ENCODE assay signal across 8 cellular contexts in the genomic region with DNA sequence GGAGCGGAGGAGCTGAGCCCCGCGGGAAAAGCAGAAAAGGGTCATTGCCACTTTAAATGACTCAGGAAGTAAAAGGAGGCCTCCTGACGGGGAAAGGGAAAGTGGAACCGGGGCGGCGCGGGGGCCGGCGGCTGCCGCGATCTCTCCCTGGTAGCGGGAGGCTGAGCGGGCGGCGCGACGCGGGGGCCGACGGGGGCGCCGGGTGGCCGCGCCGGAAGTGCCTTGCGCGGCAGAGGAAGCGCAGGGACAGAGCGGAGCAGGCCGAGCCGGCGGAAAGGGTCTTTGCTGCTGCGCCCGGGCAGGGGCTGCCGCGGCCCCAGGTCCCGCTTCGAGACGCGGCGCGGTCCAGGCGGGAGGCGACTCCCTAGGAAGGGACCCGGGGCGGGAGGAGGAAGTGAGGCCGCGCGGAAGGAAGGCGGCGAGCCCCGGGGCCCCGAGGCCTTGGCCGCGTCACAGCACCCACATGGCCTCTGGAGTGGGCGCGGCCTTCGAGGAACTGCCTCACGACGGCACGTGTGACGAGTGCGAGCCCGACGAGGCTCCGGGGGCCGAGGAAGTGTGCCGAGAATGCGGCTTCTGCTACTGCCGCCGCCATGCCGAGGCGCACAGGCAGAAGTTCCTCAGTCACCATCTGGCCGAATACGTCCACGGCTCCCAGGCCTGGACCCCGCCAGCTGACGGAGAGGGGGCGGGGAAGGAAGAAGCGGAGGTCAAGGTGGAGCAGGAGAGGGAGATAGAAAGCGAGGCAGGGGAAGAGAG. TPM values are rescaled to one million over a fixed set of nuclear protein-coding genes. Genes with fewer than 3 reads are reported as not detected.
DNase-seq lines count a peak whose midpoint lies in the region; ATAC-seq and TF ChIP-seq lines count a peak whose summit lies in the region.

A gene with protein sequence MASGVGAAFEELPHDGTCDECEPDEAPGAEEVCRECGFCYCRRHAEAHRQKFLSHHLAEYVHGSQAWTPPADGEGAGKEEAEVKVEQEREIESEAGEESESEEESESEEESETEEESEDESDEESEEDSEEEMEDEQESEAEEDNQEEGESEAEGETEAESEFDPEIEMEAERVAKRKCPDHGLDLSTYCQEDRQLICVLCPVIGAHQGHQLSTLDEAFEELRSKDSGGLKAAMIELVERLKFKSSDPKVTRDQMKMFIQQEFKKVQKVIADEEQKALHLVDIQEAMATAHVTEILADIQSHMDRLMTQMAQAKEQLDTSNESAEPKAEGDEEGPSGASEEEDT (plus strand): TSS at position 127 of the 759 bp plus-strand sequence. CDS start 337 bp downstream, at position 464.

- peak; percentile 86 for ATAC-seq in GM19467 (IDR thresholded peaks at IDR 0.05; ENCODE audit: unreplicated experiment)

- no peaks in the 10 kb centered on the region for H3K27me3 ChIP-seq in mucosa of stomach (ENCODE audit: control insufficient read depth, insufficient read depth, low read length)

- peak within 1 kb of the TSS; percentile 74 for H3K4me2 ChIP-seq in OCI-LY7 (ENCODE audit: low read length)

- no peak for TF ChIP-seq CTCF in OCI-LY7 (conservative IDR thresholded peaks at IDR 0.05; ENCODE audit: low read length)

- intact Hi-C loops in OCI-LY7 (cut with micrococcal nuclease; ENCODE audit: unreplicated experiment) = no loop called here

- no peak for TF ChIP-seq POLR2A in erythroblast (IDR thresholded peaks at IDR 0.05; ENCODE audit: low read length)

- POLR2A ChIA-PET in OCI-LY7 (lab: Charles Lee) = no interaction called here

- H3K9me3 ChIP-seq in OCI-LY7 (ENCODE audit: low read length) (peaks cover 19% of the 10 kb centered on the region; the same call in 1 of the 2 replicates), mucosa of stomach (ENCODE audit: control insufficient read depth, low read length) (no peaks in the 10 kb centered on the region)

- BruUV-seq in OCI-LY7 (replicated peaks; lab: Mats Ljungman, UMichigan) = no TSS peak

- H3K4me1 ChIP-seq in OCI-LY7 (ENCODE audit: insufficient read depth, low read length, poor library complexity, severe bottlenecking) (peaks cover 6% of the 10 kb centered on the region), mucosa of stomach (ENCODE audit: control insufficient read depth, insufficient read depth, low read length) (peaks cover 14% of the 10 kb centered on the region)

- peak within 1 kb of the TSS; percentile 73 for H3K9ac ChIP-seq in mucosa of stomach (ENCODE audit: low read length)

- no peak within 1 kb of the TSS for H3K27ac ChIP-seq in OCI-LY7 (ENCODE audit: low read depth, low read length, poor library complexity, severe bottlenecking)

- H3K9me2 ChIP-seq in OCI-LY7 (ENCODE audit: insufficient read depth, low read length) = no peaks in the 10 kb centered on the region

- CTCF ChIA-PET in OCI-LY7 (lab: Charles Lee; ENCODE audit: unreplicated experiment) = no interaction called here

- H3K4me3 ChIP-seq in OCI-LY7 (ENCODE audit: low read depth, low read length, poor library complexity, severe bottlenecking) (peak within 1 kb of the TSS; percentile 69), mucosa of stomach (ENCODE audit: low read length) (peak within 1 kb of the TSS; percentile 93)

- H3K36me3 ChIP-seq in OCI-LY7 (ENCODE audit: insufficient read depth, low read length) (no peaks in the 10 kb centered on the region; the same call in 1 of the 2 replicates), mucosa of stomach (ENCODE audit: control insufficient read depth, insufficient read depth, low read length) (no peaks in the 10 kb centered on the region)

- H2AFZ ChIP-seq in OCI-LY7 (ENCODE audit: low read length) = peak within 1 kb of the TSS; percentile 79

- H4K20me1 ChIP-seq in OCI-LY7 (ENCODE audit: insufficient read depth, low read length) = no peaks in the 10 kb centered on the region

- no peaks in the 10 kb centered on the region; the same call in 1 of the 2 replicates for H3K79me2 ChIP-seq in OCI-LY7 (ENCODE audit: insufficient read depth, low read depth, low read length)

- DNase-seq in COR-L47 (lab: John Stamatoyannopoulos, UW) (peak; percentile 73), HS-27A (ENCODE audit: low read depth) (peak; percentile 66), OCI-LY7 (ENCODE audit: low spot score) (peak; percentile 59), activated T-cell treated with anti-CD3 and anti-CD28 coated beads for 48 hours (ENCODE audit: low read depth) (peak; percentile 80), erythroblast (lab: John Stamatoyannopoulos, UW) (peak; percentile 82 to 83)
- peak; percentile 55 for DNase-seq in stimulated activated CD8-positive, alpha-beta memory T cell treated with anti-CD3 and anti-CD28 coated beads, Interleukin-7, amount 100 ng/mL, for 1 hour (ENCODE audit: low read depth in 2 of 2)

RNA-seq across cellular contexts. Expression of the gene that starts here (rescaled TPM):
- total RNA-seq in OCI-LY7 (2014; rRNA removed; shearing (Covaris generic)) = 5.9 and 11.3 TPM in 2 replicates
- 19.9 and 30.0 TPM in 2 replicates for total RNA-seq in OCI-LY7 (2022)
